In genomic region chr17:74671031-74671771, GRCh38 we compare ENCODE assay signal across 8 cellular contexts. TPM values are rescaled to one million over a fixed set of nuclear protein-coding genes. Genes with fewer than 3 reads are reported as not detected.
DNase-seq lines count a peak whose midpoint lies in the region; ATAC-seq and TF ChIP-seq lines count a peak whose summit lies in the region.

No MANE protein-coding gene starts in this region.

- no peak for TF ChIP-seq POLR2A in prostate gland (IDR thresholded peaks at IDR 0.05)
- no peak for TF ChIP-seq POLR2A in uterus (IDR thresholded peaks at IDR 0.05)

- DNase-seq in GM03348 (ENCODE audit: low spot score) (peak; percentile 71), SK-MEL-5 (ENCODE audit: low read depth, low spot score) (peak; percentile 78), heart right ventricle (peak; percentile 82 to 84), prostate gland (ENCODE audit: low spot score) (peak; percentile 56), uterus (peak; percentile 24 to 25)
- peak in 1 of 2 donors; percentile 76 for DNase-seq in activated naive CD4-positive, alpha-beta T cell treated with anti-CD3 and anti-CD28 coated beads, Interleukin-2, amount 50 U/mL, for 72 hours (ENCODE audit: low spot score in 2 of 2)

- peak; percentile 54 to 94 for ATAC-seq in activated naive CD4-positive, alpha-beta T cell treated with anti-CD3 and anti-CD28 coated beads, Interleukin-2, amount 50 U/mL, for 72 hours
- peak; percentile 89 to 98 (median 93) for ATAC-seq in heart right ventricle
- ATAC-seq in GM18861 (IDR thresholded peaks at IDR 0.05; ENCODE audit: unreplicated experiment), result no peak
- ATAC-seq in GM21360 (IDR thresholded peaks at IDR 0.05; ENCODE audit: unreplicated experiment), result no peak

- H3K36me3 Mint-ChIP-seq in activated naive CD4-positive, alpha-beta T cell treated with anti-CD3 and anti-CD28 coated beads, Interleukin-2, amount 50 U/mL, for 72 hours, result peaks cover 4 to 6% of the 10 kb centered on the region in 2 donors

- H3K9me3 Mint-ChIP-seq in activated naive CD4-positive, alpha-beta T cell treated with anti-CD3 and anti-CD28 coated beads, Interleukin-2, amount 50 U/mL, for 72 hours, result peaks cover 4% of the 10 kb centered on the region in 2 donors

- H3K4me1 ChIP-seq in heart right ventricle (peaks cover 0 to 6% (median 0%) of the 10 kb centered on the region in 9 donors), prostate gland (replicated peaks) (no peaks in the 10 kb centered on the region), uterus (no peaks in the 10 kb centered on the region)

- in situ Hi-C loops in SK-MEL-5 (cut with HindIII; ENCODE audit: low pct_unique_long_range_greater_than_20kb, low sequenced_read_pairs), result no loop called here

- intact Hi-C loops in heart right ventricle (cut with DNase I), result no loop called here
- intact Hi-C loops in prostate gland (cut with DNase I), result no loop called here
- intact Hi-C loops in uterus (cut with DNase I; ENCODE audit: low total_unique reads), result no loop called here

- H3K27me3 ChIP-seq in heart right ventricle (peaks cover 0 to 80% (median 8%) of the 10 kb centered on the region in 7 donors), prostate gland (replicated peaks; ENCODE audit: insufficient read depth) (no peaks in the 10 kb centered on the region), uterus (peaks cover 0 to 4% of the 10 kb centered on the region in 2 donors)

- H3K36me3 ChIP-seq in heart right ventricle (no peaks in the 10 kb centered on the region), prostate gland (no peaks in the 10 kb centered on the region), uterus (no peaks in the 10 kb centered on the region)

- TF ChIP-seq CTCF in heart right ventricle (IDR thresholded peaks at IDR 0.05) (no peak), prostate gland (IDR thresholded peaks at IDR 0.05) (no peak), uterus (IDR thresholded peaks at IDR 0.05) (no peak)

- H3K4me3 ChIP-seq in heart right ventricle (no peak overlapping the region), prostate gland (no peak overlapping the region), uterus (no peak overlapping the region)

- WGBS in heart right ventricle, 2 donors, result 7 to 8% methylated on average over 57 of the region's 57 CpGs
- WGBS in prostate gland, result 15% methylated on average over 31 of the region's 57 CpGs

- H3K9me3 ChIP-seq in heart right ventricle (peaks cover 0 to 7% (median 3%) of the 10 kb centered on the region in 11 donors), prostate gland (no peaks in the 10 kb centered on the region), uterus (no peaks in the 10 kb centered on the region)

- H3K27ac ChIP-seq in heart right ventricle (no peak overlapping the region), prostate gland (no peak overlapping the region), uterus (no peak overlapping the region)

- H3K27ac Mint-ChIP-seq in activated naive CD4-positive, alpha-beta T cell treated with anti-CD3 and anti-CD28 coated beads, Interleukin-2, amount 50 U/mL, for 72 hours, result no peak overlapping the region

RNA-seq across cellular contexts. Expression of gene CD300LF, which starts 41.5 kb away (rescaled TPM):
- total RNA-seq in SK-MEL-5 (2014; rRNA removed; shearing (Covaris generic)), result 0.13 TPM in 1 of 2 replicates, not detected in the other
- polyA plus RNA-seq in SK-MEL-5 (2015; cell fraction: cytosol; rRNA removed), result 0.68 TPM in 1 of 2 replicates, not detected in the other
- not detected in 2 replicates for polyA plus RNA-seq in SK-MEL-5 (2015; cell fraction: nucleus; rRNA removed)
- not detected for total RNA-seq in activated naive CD4-positive, alpha-beta T cell treated with anti-CD3 and anti-CD28 coated beads, Interleukin-2, amount 50 U/mL, for 72 hours
- 1 to 10 TPM in 1 of 10 donors, under 1 TPM in 6, not detected in 3; 0.13 to 4.5 (median 0.34) TPM for total RNA-seq in heart right ventricle
- under 1 TPM; 0.15 to 0.36 TPM for polyA plus RNA-seq in heart right ventricle
- 1 to 10 TPM in 1 of 2 donors, under 1 TPM in 1; 0.59 to 1.2 TPM for total RNA-seq in prostate gland
- total RNA-seq in uterus, result under 1 TPM in 2 of 4 donors, not detected in 2; 0.27 to 0.41 TPM

RNA-seq across cellular contexts. Expression of gene CD300E, which starts 47.7 kb away (rescaled TPM):
- total RNA-seq in SK-MEL-5 (2014; rRNA removed; shearing (Covaris generic)), result not detected in 2 replicates
- polyA plus RNA-seq in SK-MEL-5 (2015; cell fraction: cytosol; rRNA removed), result not detected in 2 replicates
- not detected in 2 replicates for polyA plus RNA-seq in SK-MEL-5 (2015; cell fraction: nucleus; rRNA removed)
- not detected for total RNA-seq in activated naive CD4-positive, alpha-beta T cell treated with anti-CD3 and anti-CD28 coated beads, Interleukin-2, amount 50 U/mL, for 72 hours
- 1 to 10 TPM in 1 of 10 donors, under 1 TPM in 9; 0.20 to 4.9 (median 0.35) TPM for total RNA-seq in heart right ventricle
- polyA plus RNA-seq in heart right ventricle, result under 1 TPM; 0.07 to 0.91 TPM
- total RNA-seq in prostate gland, result under 1 TPM in 1 of 2 donors, not detected in 1; 0.45 TPM
- total RNA-seq in uterus, result under 1 TPM in 2 of 4 donors, not detected in 2; 0.07 to 0.88 TPM

Comparison
In these comparisons a context has a peak if more than half of its experiments do, and no peak if none do; other contexts are left out.
1. ATAC-seq: peak in activated naive CD4-positive, alpha-beta T cell treated with anti-CD3 and anti-CD28 coated beads, Interleukin-2, amount 50 U/mL, for 72 hours (2 of 2) and heart right ventricle (8 of 8); none in GM18861 (single experiment) and GM21360 (single experiment).